In the genomic region with DNA sequence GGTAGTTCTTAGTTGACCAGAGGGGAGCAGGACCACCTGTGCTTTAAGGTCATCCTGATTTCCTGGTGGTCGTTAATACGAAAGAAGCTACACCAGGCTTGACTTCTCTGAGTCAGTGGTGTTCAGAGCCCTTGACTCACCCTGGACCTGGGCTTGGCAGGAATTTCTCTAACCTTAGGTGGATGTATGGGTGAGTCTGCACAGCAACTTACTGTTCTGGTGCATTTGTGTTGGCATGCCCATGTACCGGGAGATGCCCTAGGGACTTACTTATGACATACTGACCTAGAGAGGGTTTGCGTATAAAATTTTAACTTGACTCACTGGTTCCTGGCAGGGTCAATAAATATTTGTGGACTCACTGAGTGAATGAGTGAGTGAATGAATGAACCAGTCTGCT, we compare ENCODE assay signal across 9 cellular contexts.
"Had no signal": no experiment of that assay in that cellular context is flagged by ENCODE, and none has a peak within 500 bp of the region (broad histone marks: within the 10 kb centered on the region; RNA-seq: fewer than 3 reads in every experiment).

No MANE protein-coding gene starts in this region.

- H3K4me3 ChIP-seq: dorsolateral prefrontal cortex, gastrocnemius medialis, heart right ventricle, pancreas, thyroid gland had no signal

- ATAC-seq: activated naive CD8-positive, alpha-beta T cell treated with anti-CD3 and anti-CD28 coated beads, Interleukin-2, amount 50 U/mL, for 24 hours; gastrocnemius medialis; heart right ventricle; naive thymus-derived CD4-positive, alpha-beta T cell; stimulated activated effector memory CD8-positive, alpha-beta T cell treated with anti-CD3 and anti-CD28 coated beads, Interleukin-12 subunit alpha, Interleukin-12 subunit beta, amount 100 ng/mL, for 72 hours had no signal

- H3K36me3 ChIP-seq: gastrocnemius medialis, heart right ventricle, pancreas, thyroid gland had no signal

- DNase-seq: aorta, dorsolateral prefrontal cortex, gastrocnemius medialis, heart right ventricle, pancreas, thyroid gland had no signal

- H3K27me3 ChIP-seq: dorsolateral prefrontal cortex, gastrocnemius medialis, heart right ventricle, thyroid gland had no signal

- H3K27ac ChIP-seq: dorsolateral prefrontal cortex, gastrocnemius medialis, pancreas, thyroid gland had no signal

- H3K9me3 ChIP-seq: pancreas, thyroid gland had no signal
